In genomic region chr5:132526290-132526973, GRCh38 we compare ENCODE assay signal across 8 cellular contexts. TPM values are rescaled to one million over a fixed set of nuclear protein-coding genes. Genes with fewer than 3 reads are reported as not detected.
DNase-seq lines count a peak whose midpoint lies in the region; ATAC-seq, FAIRE-seq and TF ChIP-seq lines count a peak whose summit lies in the region.

No MANE protein-coding gene starts in this region.

- no peaks in the 10 kb centered on the region for H3K36me3 Mint-ChIP-seq in CD4-positive, alpha-beta T cell (ENCODE audit: low read depth)
- H3K36me3 Mint-ChIP-seq in brain = no peaks in the 10 kb centered on the region
- H3K36me3 Mint-ChIP-seq in immature natural killer cell = no peaks in the 10 kb centered on the region

- intact Hi-C loops in CD4-positive, alpha-beta T cell (cut with DNase I, micrococcal nuclease) = loop anchor here (1.0 to 10.0 kb wide), 4 partner anchors 88 to 294 kb away; no protein-coding TSS in a partner anchor

- H3K27me3 ChIP-seq in CD4-positive, alpha-beta T cell (ENCODE audit: control insufficient read depth, insufficient read depth, low read length) = no peaks in the 10 kb centered on the region

- POLR2A ChIA-PET in CD4-positive, alpha-beta T cell (lab: Charles Lee) = interaction anchor here (2.1 kb wide), 1 partner anchor 30 kb away, joined by 6 read pairs; the partner anchor contains the start of gene RAD50

- H3K27ac ChIP-seq in CD4-positive, alpha-beta T cell (ENCODE audit: low read depth, low read length) = no peak overlapping the region

- peak; percentile 93 for FAIRE-seq in GM19239 (lab: Jason Lieb, UNC)

- H3K4me1 Mint-ChIP-seq in CD4-positive, alpha-beta T cell (ENCODE audit: low read depth) = peaks cover 8% of the 10 kb centered on the region
- H3K4me1 Mint-ChIP-seq in brain = peaks cover 5% of the 10 kb centered on the region
- peaks cover 7 to 13% of the 10 kb centered on the region in 2 donors for H3K4me1 Mint-ChIP-seq in immature natural killer cell

- peak; percentile 98 for TF ChIP-seq CTCF in CD4-positive, alpha-beta T cell (IDR thresholded peaks at IDR 0.05)
- peak; percentile 92 to 98 for TF ChIP-seq CTCF in brain (conservative IDR thresholded peaks at IDR 0.05)

- H3K27ac Mint-ChIP-seq in CD4-positive, alpha-beta T cell = no peak overlapping the region
- H3K27ac Mint-ChIP-seq in brain (no peak overlapping the region), immature natural killer cell (no peak overlapping the region)

- no peaks in the 10 kb centered on the region for H3K9me3 ChIP-seq in CD4-positive, alpha-beta T cell (ENCODE audit: control insufficient read depth, low read length)

- no peaks in the 10 kb centered on the region for H3K9me3 Mint-ChIP-seq in CD4-positive, alpha-beta T cell
- peaks cover 0 to 9% (median 3%) of the 10 kb centered on the region in 5 experiments for H3K9me3 Mint-ChIP-seq in brain
- H3K9me3 Mint-ChIP-seq in immature natural killer cell = peaks cover 0 to 2% (median 0%) of the 10 kb centered on the region in 6 donors

- H3K27me3 Mint-ChIP-seq in CD4-positive, alpha-beta T cell = no peaks in the 10 kb centered on the region
- peaks cover 24% of the 10 kb centered on the region for H3K27me3 Mint-ChIP-seq in brain
- H3K27me3 Mint-ChIP-seq in immature natural killer cell (ENCODE audit: low read depth in 3 of 3) = peaks cover 0 to 5% (median 1%) of the 10 kb centered on the region in 3 donors

- DNase-seq in CD4-positive, alpha-beta T cell = peak in 4 of 10 experiments; percentile 2 to 39 (median 18)
- DNase-seq in GM19239 (ENCODE audit: insufficient read length, low spot score) (no peak), LoVo (ENCODE audit: low spot score) (peak; percentile 79), SKM-1 (lab: John Stamatoyannopoulos, UW; ENCODE audit: unreplicated experiment) (peak; percentile 49), immature natural killer cell (peak; percentile 41 to 56 (median 50)), GOT3 (lab: John Stamatoyannopoulos, UW) (no peak)
- peak; percentile 30 to 38 for DNase-seq in stimulated activated CD4-positive, alpha-beta T cell treated with anti-CD3 and anti-CD28 coated beads, Interleukin-2, amount 100 ng/mL, for 24 hours

- CTCF ChIA-PET in CD4-positive, alpha-beta T cell (lab: Charles Lee) = interaction anchor here (0.6 to 1.1 kb wide), 13 partner anchors 12 to 293 kb away, joined by 3 to 6 read pairs (median 3); partner anchors contain the start of gene RAD50

- ATAC-seq in CD4-positive, alpha-beta T cell (ENCODE audit: poor library complexity) = peak; percentile 75

- H3K4me3 Mint-ChIP-seq in CD4-positive, alpha-beta T cell = no peak overlapping the region
- H3K4me3 Mint-ChIP-seq in brain (peak overlapping the region in 1 of 5 experiments; percentile 13), immature natural killer cell (peak overlapping the region in 2 of 5 donors; percentile 3 to 73)

RNA-seq across cellular contexts. Expression of gene IL5, which starts 16.9 kb away (rescaled TPM):
- not detected for total RNA-seq in CD4-positive, alpha-beta T cell
- not detected for polyA plus RNA-seq in brain (ENCODE audit: insufficient read depth, low read depth, low replicate concordance)
- not detected for polyA plus RNA-seq in immature natural killer cell

RNA-seq across cellular contexts. Expression of gene RAD50, which starts 30.3 kb away (rescaled TPM):
- total RNA-seq in CD4-positive, alpha-beta T cell = 10 to 100 TPM; 12.7 to 13.4 TPM
- polyA plus RNA-seq in brain (ENCODE audit: insufficient read depth, low read depth, low replicate concordance) = 4.7 TPM
- polyA plus RNA-seq in immature natural killer cell = 10 to 100 TPM in 1 of 3 donors, 1 to 10 TPM in 2; 2.4 to 27.4 (median 9.7) TPM

RNA-seq across cellular contexts. Expression of gene IRF1, which starts 35.9 kb away (rescaled TPM):
- 1,000 to 10,000 TPM; 1,212 to 1,234 TPM for total RNA-seq in CD4-positive, alpha-beta T cell
- polyA plus RNA-seq in brain (ENCODE audit: insufficient read depth, low read depth, low replicate concordance) (11.5 TPM), immature natural killer cell (100 to 1,000 TPM; 349 to 460 (median 371) TPM)

Comparison
In these comparisons a context has a peak if more than half of its experiments do, and no peak if none do; other contexts are left out.
1. DNase-seq: peak in LoVo (single experiment), SKM-1 (single experiment), immature natural killer cell (3 of 3) and stimulated activated CD4-positive, alpha-beta T cell treated with anti-CD3 and anti-CD28 coated beads, Interleukin-2, amount 100 ng/mL, for 24 hours (2 of 2); none in GM19239 (single experiment) and GOT3 (single experiment).
2. RNA of gene IRF1, which starts 35.9 kb away (polyA plus RNA-seq): 349 to 460 TPM in immature natural killer cell; 11.5 TPM in brain (single experiment); every median in the first group is over 10 times any median in the second.